Comparison of ENCODE assay signal across 33 cellular contexts in genomic region chr5:32285489-32286138, GRCh38. TPM values are rescaled to one million over a fixed set of nuclear protein-coding genes. Genes with fewer than 3 reads are reported as not detected.
DNase-seq lines count a peak whose midpoint lies in the region; ATAC-seq and TF ChIP-seq lines count a peak whose summit lies in the region.
"Had no signal": no experiment of that assay in that cellular context is flagged by ENCODE, and none has a peak within 500 bp of the region (broad histone marks: within the 10 kb centered on the region; RNA-seq: fewer than 3 reads in every experiment).

No MANE protein-coding gene starts in this region.

- peak overlapping the region; percentile 44 for H3K4me3 Mint-ChIP-seq in type B pancreatic cell
- H3K4me3 Mint-ChIP-seq: activated CD4-positive, alpha-beta T cell treated with anti-CD3 and anti-CD28 coated beads, Interleukin-2, amount 10 ng/mL, durations not matched to agents 7 days and 5 days; activated naive CD8-positive, alpha-beta T cell treated with anti-CD3 and anti-CD28 coated beads for 36 hours; CD8-positive, alpha-beta T cell had no signal

- DNase-seq in left ventricle myocardium superior (no peak), heart right ventricle (no peak), OCI-M1 (lab: John Stamatoyannopoulos, UW) (peak; percentile 20), erythroblast (lab: John Stamatoyannopoulos, UW) (peak; percentile 77 to 91), type B pancreatic cell (ENCODE audit: extremely low spot score, unreplicated experiment) (no peak), tibial nerve (ENCODE audit: low spot score in 2 of 2) (no peak)
- DNase-seq: activated CD4-positive, alpha-beta T cell treated with anti-CD3 and anti-CD28 coated beads, Interleukin-2, amount 10 ng/mL, durations not matched to agents 7 days and 5 days; activated effector memory CD4-positive, alpha-beta T cell treated with Interleukin-2 at 50 U/mL for 16 hours; activated naive CD8-positive, alpha-beta T cell treated with anti-CD3 and anti-CD28 coated beads for 36 hours; activated T-cell treated with anti-CD3 and anti-CD28 coated beads, Interleukin-2, amount 50 U/mL, for 1 hour; anterior cingulate cortex; CD8-positive, alpha-beta T cell; DMS 273 treated with DMSO at 0.1 percent for 48 hours; foreskin fibroblast; H7; islet precursor cell; left ventricle myocardium inferior; NCI-H1092; NCI-H1694 treated with DMSO at 0.1 percent for 48 hours; NCI-H2171; NCI-H510A treated with DMSO at 0.1 percent for 48 hours; right lobe of liver; SHP77; spleen; stimulated activated CD4-positive, alpha-beta T cell treated with anti-CD3 and anti-CD28 coated beads, Interleukin-2, amount 100 ng/mL, for 48 hours; T-helper 2 cell; thyroid gland; WERI-Rb-1 had no signal

- H3K27me3 ChIP-seq in heart right ventricle (no peaks in the 10 kb centered on the region), tibial nerve (no peaks in the 10 kb centered on the region)
- H3K27me3 ChIP-seq: right lobe of liver, spleen, thyroid gland had no signal

- peaks cover 33% of the 10 kb centered on the region for H3K4me1 Mint-ChIP-seq in type B pancreatic cell (ENCODE audit: unreplicated experiment)

- ATAC-seq in left ventricle myocardium superior (peak; percentile 21), heart right ventricle (no peak), HG03432 (IDR thresholded peaks at IDR 0.05; ENCODE audit: unreplicated experiment) (no peak), GM18868 (IDR thresholded peaks at IDR 0.05; ENCODE audit: unreplicated experiment) (no peak)
- ATAC-seq: CD8-positive, alpha-beta T cell; Panc1 had no signal

- H3K36me3 ChIP-seq in heart right ventricle, result peaks cover 0 to 4% (median 0%) of the 10 kb centered on the region in 9 donors
- H3K36me3 ChIP-seq in tibial nerve, result peaks cover 0 to 19% (median 0%) of the 10 kb centered on the region in 3 donors
- H3K36me3 ChIP-seq: prostate gland, right lobe of liver, thyroid gland, WERI-Rb-1 had no signal

- H3K4me3 ChIP-seq in heart right ventricle, result no peak overlapping the region
- H3K4me3 ChIP-seq in tibial nerve, result no peak overlapping the region
- H3K4me3 ChIP-seq: left ventricle myocardium inferior, prostate gland, right lobe of liver, spleen, thyroid gland had no signal

- peaks cover 16% of the 10 kb centered on the region for H3K36me3 Mint-ChIP-seq in type B pancreatic cell

- no peaks in the 10 kb centered on the region for H3K27me3 Mint-ChIP-seq in type B pancreatic cell
- H3K27me3 Mint-ChIP-seq: activated CD4-positive, alpha-beta T cell treated with anti-CD3 and anti-CD28 coated beads, Interleukin-2, amount 10 ng/mL, durations not matched to agents 7 days and 5 days; activated naive CD8-positive, alpha-beta T cell treated with anti-CD3 and anti-CD28 coated beads for 36 hours had no signal

- no peak for TF ChIP-seq POLR2A in erythroblast (IDR thresholded peaks at IDR 0.05; ENCODE audit: low read length)
- no peak for TF ChIP-seq POLR2A in tibial nerve (IDR thresholded peaks at IDR 0.05)

- peaks cover 6% of the 10 kb centered on the region for H3K9me3 Mint-ChIP-seq in type B pancreatic cell
- H3K9me3 Mint-ChIP-seq: CD8-positive, alpha-beta T cell had no signal

- H3K9me3 ChIP-seq in heart right ventricle, result no peaks in the 10 kb centered on the region
- no peaks in the 10 kb centered on the region for H3K9me3 ChIP-seq in tibial nerve
- H3K9me3 ChIP-seq: left ventricle myocardium inferior, prostate gland, right lobe of liver, spleen, thyroid gland had no signal

- 90 to 91% methylated on average over 5 of the region's 5 CpGs for WGBS in heart right ventricle, 2 donors
- 88% methylated on average over 5 of the region's 5 CpGs for WGBS in tibial nerve, 2 donors

- TF ChIP-seq EP300 in tibial nerve (IDR thresholded peaks at IDR 0.05), result no peak

- TF ChIP-seq CTCF in heart right ventricle (IDR thresholded peaks at IDR 0.05) (no peak), type B pancreatic cell (conservative IDR thresholded peaks at IDR 0.05) (no peak), tibial nerve (IDR thresholded peaks at IDR 0.05) (no peak)

- peak overlapping the region; percentile 73 for H3K27ac Mint-ChIP-seq in type B pancreatic cell
- H3K27ac Mint-ChIP-seq: activated CD4-positive, alpha-beta T cell treated with anti-CD3 and anti-CD28 coated beads, Interleukin-2, amount 10 ng/mL, durations not matched to agents 7 days and 5 days; activated naive CD8-positive, alpha-beta T cell treated with anti-CD3 and anti-CD28 coated beads for 36 hours; CD8-positive, alpha-beta T cell had no signal

- no peak overlapping the region for H3K27ac ChIP-seq in heart right ventricle
- no peak overlapping the region for H3K27ac ChIP-seq in tibial nerve
- H3K27ac ChIP-seq: HL-60, left ventricle myocardium inferior, prostate gland, right lobe of liver, spleen, thyroid gland, WERI-Rb-1 had no signal

- intact Hi-C loops in left ventricle myocardium superior (cut with micrococcal nuclease), result no loop called here
- intact Hi-C loops in heart right ventricle (cut with DNase I), result no loop called here

- H3K4me1 ChIP-seq in heart right ventricle (peaks cover 0 to 20% (median 8%) of the 10 kb centered on the region in 9 donors), tibial nerve (peaks cover 0 to 24% (median 0%) of the 10 kb centered on the region in 4 donors)
- H3K4me1 ChIP-seq: prostate gland had no signal

RNA-seq across cellular contexts. Expression of gene MTMR12, which starts 27.1 kb away (rescaled TPM):
- 17.4 TPM for total RNA-seq in left ventricle myocardium superior
- total RNA-seq in heart right ventricle, result 10 to 100 TPM; 15.4 to 27.2 (median 19.9) TPM
- polyA plus RNA-seq in heart right ventricle, result 1 to 10 TPM; 5.4 to 5.6 TPM
- total RNA-seq in type B pancreatic cell (ENCODE audit: low replicate concordance), result 22.8 and 23.5 TPM in 2 replicates
- 10 to 100 TPM; 35.8 to 40.0 (median 38.1) TPM for total RNA-seq in tibial nerve

Comparison
In these comparisons a context has a peak if more than half of its experiments do, and no peak if none do; other contexts are left out.
1. DNase-seq: peak in OCI-M1 (single experiment) and erythroblast (2 of 2); none in left ventricle myocardium superior (single experiment), heart right ventricle (0 of 2), type B pancreatic cell (single experiment) and tibial nerve (0 of 2).